ENCODE assay signal across 8 cellular contexts in genomic region chr15:48678851-48679250, GRCh38.
"Had no signal": no experiment of that assay in that cellular context is flagged by ENCODE, and none has a peak within 500 bp of the region (broad histone marks: within the 10 kb centered on the region; RNA-seq: fewer than 3 reads in every experiment).

No MANE protein-coding gene starts in this region.

- H3K27ac Mint-ChIP-seq: GM23338, H9 had no signal

- H3K36me3 ChIP-seq: HAP-1 had no signal

- H3K4me1 ChIP-seq: HAP-1 had no signal

- H3K9me3 ChIP-seq: HAP-1 had no signal

- H3K4me3 ChIP-seq: GM23248, GM23338, HAP-1 had no signal

- ATAC-seq: GM23338, HCT116 had no signal

- H2AFZ ChIP-seq: GM23248, GM23338 had no signal

- DNase-seq: GM23248, GOT3, H7, H9, HCEC 1CT had no signal

- H3K9me3 Mint-ChIP-seq: GM23338, H9 had no signal

- H3K9ac ChIP-seq: GM23248 had no signal

- H3K4me2 ChIP-seq: GM23338 had no signal

- H3K4me1 Mint-ChIP-seq: GM23338, H9 had no signal

- H3K4me3 Mint-ChIP-seq: GM23338, H9 had no signal
